8 cellular contexts compared by ENCODE assay signal in genomic region chr11:61917357-61918109, GRCh38.
DNase-seq lines count a peak whose midpoint lies in the region; ATAC-seq lines count a peak whose summit lies in the region.

Gene RAB3IL1, minus strand, starts transcription at chr11:61917566. Its CDS starts 199 bp downstream, at chr11:61917367.

- H3K4me1 ChIP-seq in NT2/D1 (ENCODE audit: insufficient read depth, insufficient read length): peaks cover 9% of the 10 kb centered on the region

- H3K9ac ChIP-seq in NT2/D1 (ENCODE audit: insufficient read length, low read depth): peak within 1 kb of the TSS; percentile 80

- ATAC-seq in central memory CD8-positive, alpha-beta T cell (replicated peaks; ENCODE audit: extremely low read depth, poor library complexity, severe bottlenecking): no peak

- H3K27me3 ChIP-seq in NT2/D1 (ENCODE audit: insufficient read depth, insufficient read length): peaks cover 23% of the 10 kb centered on the region

- DNase-seq in DMS53 (lab: John Stamatoyannopoulos, UW) (peak; percentile 72), DMS53 treated with DMSO at 0.1 percent for 48 hours (lab: John Stamatoyannopoulos, UW; ENCODE audit: unreplicated experiment) (no peak), NT2/D1 (ENCODE audit: low read depth, low spot score) (peak; percentile 16), islet precursor cell (peak; percentile 80), DMS79 treated with DMSO at 0.1 percent for 48 hours (lab: John Stamatoyannopoulos, UW) (no peak), NCI-H1930 (lab: John Stamatoyannopoulos, UW) (no peak)
- no peak for DNase-seq in central memory CD8-positive, alpha-beta T cell (ENCODE audit: low spot score in 2 of 2)

- H3K4me3 ChIP-seq in NT2/D1 (ENCODE audit: insufficient read length, low read depth): peak within 1 kb of the TSS; percentile 62
- peak within 1 kb of the TSS; percentile 44 to 60 (median 52) for H3K4me3 ChIP-seq in skin epidermis

- H3K27ac Mint-ChIP-seq in central memory CD8-positive, alpha-beta T cell (ENCODE audit: low read depth): no peak within 1 kb of the TSS

- no peaks in the 10 kb centered on the region for H3K9me3 ChIP-seq in NT2/D1 (ENCODE audit: insufficient read depth, low read length)

- H3K36me3 ChIP-seq in NT2/D1 (ENCODE audit: insufficient read depth, insufficient read length, low read length): no peaks in the 10 kb centered on the region

- peaks cover 11% of the 10 kb centered on the region for H3K4me1 Mint-ChIP-seq in central memory CD8-positive, alpha-beta T cell

- H3K36me3 Mint-ChIP-seq in central memory CD8-positive, alpha-beta T cell (ENCODE audit: insufficient read depth): no peaks in the 10 kb centered on the region

- peaks cover 91% of the 10 kb centered on the region for H3K27me3 Mint-ChIP-seq in central memory CD8-positive, alpha-beta T cell

- no peaks in the 10 kb centered on the region for H3K9me3 Mint-ChIP-seq in central memory CD8-positive, alpha-beta T cell

- peak within 1 kb of the TSS; percentile 71 for H3K4me3 Mint-ChIP-seq in central memory CD8-positive, alpha-beta T cell

- peak within 1 kb of the TSS in 18 of 21 experiments; percentile 22 to 87 (median 68) for H3K27ac ChIP-seq in skin epidermis

Comparison
In these comparisons a context has a peak if more than half of its experiments do, and no peak if none do; other contexts are left out.
1. DNase-seq: peak in DMS53 (single experiment), NT2/D1 (single experiment) and islet precursor cell (single experiment); none in DMS53 treated with DMSO at 0.1 percent for 48 hours (single experiment), central memory CD8-positive, alpha-beta T cell (0 of 2), DMS79 treated with DMSO at 0.1 percent for 48 hours (single experiment) and NCI-H1930 (0 of 2).